ENCODE assay signal across 24 cellular contexts in genomic region chr17:32021618-32021955, GRCh38.
"Had no signal": no experiment of that assay in that cellular context is flagged by ENCODE, and none has a peak within 500 bp of the region (broad histone marks: within the 10 kb centered on the region; RNA-seq: fewer than 3 reads in every experiment).

No MANE protein-coding gene starts in this region.

- H3K4me1 Mint-ChIP-seq: mesothelial cell of epicardium had no signal

- H3K4me3 Mint-ChIP-seq: immature natural killer cell; mesothelial cell of epicardium; natural killer cell treated with Interleukin-12 subunit alpha and Interleukin-12 subunit beta and Interleukin-15 and Interleukin-18, amount 100 ng/mL, for 72 hours; stimulated activated naive CD8-positive, alpha-beta T cell treated with anti-CD3 and anti-CD28 coated beads, Interleukin-15, Interleukin-2, amounts not matched to agents 100 ng/mL and 50 ng/mL, for 24 hours had no signal

- H3K9me3 Mint-ChIP-seq: immature natural killer cell; mesothelial cell of epicardium; naive thymus-derived CD4-positive, alpha-beta T cell; natural killer cell treated with Interleukin-12 subunit alpha and Interleukin-12 subunit beta and Interleukin-15 and Interleukin-18, amount 100 ng/mL, for 72 hours; stimulated activated naive CD8-positive, alpha-beta T cell treated with anti-CD3 and anti-CD28 coated beads, Interleukin-15, Interleukin-2, amounts not matched to agents 100 ng/mL and 50 ng/mL, for 24 hours had no signal

- H3K27ac ChIP-seq: left ventricle myocardium inferior, ovary, skin epidermis, suprapubic skin, tibial nerve, upper lobe of left lung, vagina had no signal

- H3K4me3 ChIP-seq: left ventricle myocardium inferior, lung, mucosa of descending colon, ovary, skin epidermis, suprapubic skin, tibial nerve, upper lobe of left lung, vagina had no signal

- H3K36me3 Mint-ChIP-seq: natural killer cell treated with Interleukin-12 subunit alpha and Interleukin-12 subunit beta and Interleukin-15 and Interleukin-18, amount 100 ng/mL, for 72 hours had no signal

- H3K9me3 ChIP-seq: left ventricle myocardium inferior, mucosa of descending colon, ovary, suprapubic skin, tibial nerve, upper lobe of left lung, vagina had no signal

- DNase-seq: immature natural killer cell; kidney; left ventricle myocardium inferior; mesendoderm; mucosa of descending colon; naive thymus-derived CD4-positive, alpha-beta T cell; ovary; retina; stimulated activated CD4-positive, alpha-beta T cell treated with anti-CD3 and anti-CD28 coated beads, Interleukin-12 subunit alpha, Interleukin-12 subunit beta, amount 100 ng/mL, for 4 hours; stimulated activated CD4-positive, alpha-beta T cell treated with anti-CD3 and anti-CD28 coated beads, Interleukin-15, amount 100 ng/mL, for 24 hours; stimulated activated CD4-positive, alpha-beta T cell treated with anti-CD3 and anti-CD28 coated beads, Interleukin-2, amount 100 ng/mL, for 24 hours; stimulated activated CD4-positive, alpha-beta T cell treated with anti-CD3 and anti-CD28 coated beads, Interleukin-4, amount 100 ng/mL, for 1 hour; stimulated activated naive CD4-positive, alpha-beta T cell; upper lobe of left lung had no signal

- H3K4me1 ChIP-seq: tibial nerve, vagina had no signal

- H3K27me3 Mint-ChIP-seq: naive thymus-derived CD4-positive, alpha-beta T cell; natural killer cell treated with Interleukin-12 subunit alpha and Interleukin-12 subunit beta and Interleukin-15 and Interleukin-18, amount 100 ng/mL, for 72 hours; progenitor cell of endocrine pancreas; stimulated activated naive CD8-positive, alpha-beta T cell treated with anti-CD3 and anti-CD28 coated beads, Interleukin-15, Interleukin-2, amounts not matched to agents 100 ng/mL and 50 ng/mL, for 24 hours had no signal

- H3K36me3 ChIP-seq: ovary, vagina had no signal

- H3K27ac Mint-ChIP-seq: immature natural killer cell; mesothelial cell of epicardium; naive thymus-derived CD4-positive, alpha-beta T cell; natural killer cell treated with Interleukin-12 subunit alpha and Interleukin-12 subunit beta and Interleukin-15 and Interleukin-18, amount 100 ng/mL, for 72 hours; progenitor cell of endocrine pancreas; stimulated activated naive CD8-positive, alpha-beta T cell treated with anti-CD3 and anti-CD28 coated beads, Interleukin-15, Interleukin-2, amounts not matched to agents 100 ng/mL and 50 ng/mL, for 24 hours had no signal

- H3K27me3 ChIP-seq: ovary, suprapubic skin, tibial nerve, upper lobe of left lung, vagina had no signal

- ATAC-seq: mucosa of descending colon; naive thymus-derived CD4-positive, alpha-beta T cell; natural killer cell treated with Interleukin-12 subunit alpha and Interleukin-12 subunit beta and Interleukin-15 and Interleukin-18, amount 100 ng/mL, for 72 hours; sciatic nerve had no signal
